Comparison of ENCODE assay signal across 8 cellular contexts in genomic region chr2:227453810-227454209, GRCh38.
"Had no signal": no experiment of that assay in that cellular context is flagged by ENCODE, and none has a peak within 500 bp of the region (broad histone marks: within the 10 kb centered on the region; RNA-seq: fewer than 3 reads in every experiment).

No MANE protein-coding gene starts in this region.

- ATAC-seq: K562 had no signal

- H3K4me2 ChIP-seq: GM23338 had no signal

- FAIRE-seq: H1, H54, K562 had no signal

- H2AFZ ChIP-seq: GM23338 had no signal

- H3K4me3 ChIP-seq: GM23338, K562 had no signal

- H3K4me3 Mint-ChIP-seq: GM23338, H9 had no signal

- H3K27ac Mint-ChIP-seq: GM23338 had no signal

- H3K9me3 Mint-ChIP-seq: GM23338, H9 had no signal

- DNase-seq: H9, HCEC 1CT, IMR-90, KG1 had no signal
